Comparison of ENCODE assay signal across 10 cellular contexts in the genomic region with DNA sequence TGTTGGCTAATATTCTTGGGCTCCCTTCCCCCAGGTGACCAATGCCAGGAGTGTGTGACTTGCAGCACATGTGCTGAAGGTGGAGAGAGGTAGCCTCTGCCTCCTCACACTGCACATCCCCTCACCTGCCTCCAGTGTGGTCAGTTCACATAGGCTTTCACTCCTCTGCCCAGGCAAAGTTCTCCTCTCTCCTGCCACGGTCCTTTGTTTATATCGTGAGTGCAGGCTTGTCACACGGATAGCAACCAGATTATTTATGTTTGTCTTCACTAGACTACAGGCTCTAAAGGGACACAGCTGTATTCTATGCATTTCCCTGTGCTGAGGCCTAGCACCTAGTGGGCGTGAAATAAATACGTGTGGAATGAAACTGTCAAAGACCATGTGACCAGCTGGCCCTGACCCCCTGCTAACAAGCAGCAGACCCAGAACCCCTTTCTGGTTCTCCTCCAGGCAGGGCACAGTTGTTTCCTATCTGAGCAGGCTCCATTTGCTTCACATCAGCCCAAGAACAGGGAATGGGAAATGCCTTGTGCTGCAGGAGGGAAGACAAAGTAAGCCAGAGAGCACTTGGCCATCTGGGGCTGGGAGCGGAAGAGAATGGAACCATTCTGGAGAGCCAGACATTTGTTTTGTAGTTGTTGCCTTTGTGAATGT. TPM values are rescaled to one million over a fixed set of nuclear protein-coding genes. Genes with fewer than 3 reads are reported as not detected.
DNase-seq lines count a peak whose midpoint lies in the region; ATAC-seq and TF ChIP-seq lines count a peak whose summit lies in the region.
"Had no signal": no experiment of that assay in that cellular context is flagged by ENCODE, and none has a peak within 500 bp of the region (broad histone marks: within the 10 kb centered on the region; RNA-seq: fewer than 3 reads in every experiment).

No MANE protein-coding gene starts in this region.

- no peaks in the 10 kb centered on the region for H3K9me3 Mint-ChIP-seq in Caco-2 (ENCODE audit: unreplicated experiment)
- peaks cover 6% of the 10 kb centered on the region for H3K9me3 Mint-ChIP-seq in neural progenitor cell
- H3K9me3 Mint-ChIP-seq in activated CD8-positive, alpha-beta T cell treated with anti-CD3 and anti-CD28 coated beads, Interleukin-2, amount 10 ng/mL, durations not matched to agents 7 days and 5 days (ENCODE audit: insufficient read depth) = no peaks in the 10 kb centered on the region

- no peak overlapping the region for H2AFZ ChIP-seq in neural progenitor cell (replicated peaks)

- H3K9ac ChIP-seq in neural progenitor cell = no peak overlapping the region

- no peaks in the 10 kb centered on the region for H4K20me1 ChIP-seq in neural progenitor cell (ENCODE audit: low read depth)

- BruUV-seq in Caco-2 (replicated peaks; lab: Mats Ljungman, UMichigan) (TSS peak; percentile 85), Panc1 (replicated peaks; lab: Mats Ljungman, UMichigan) (TSS peak; percentile 76)

- H3K27me3 ChIP-seq in Caco-2 (replicated peaks; ENCODE audit: control insufficient read depth, insufficient read depth, low read length) = no peaks in the 10 kb centered on the region
- H3K27me3 ChIP-seq in Panc1 (ENCODE audit: control insufficient read depth, insufficient read depth, low read length) = no peaks in the 10 kb centered on the region
- no peaks in the 10 kb centered on the region for H3K27me3 ChIP-seq in cardiac muscle cell
- no peaks in the 10 kb centered on the region for H3K27me3 ChIP-seq in neural progenitor cell
- peaks cover 0 to 45% (median 0%) of the 10 kb centered on the region in 7 donors for H3K27me3 ChIP-seq in spleen (replicated peaks in 1 of 7)

- intact Hi-C loops in Caco-2 (cut with micrococcal nuclease; ENCODE audit: unreplicated experiment) (loop anchor here (1.0 to 5.0 kb wide), 4 partner anchors 38 to 99 kb away; no protein-coding TSS in a partner anchor), Panc1 (cut with micrococcal nuclease; ENCODE audit: unreplicated experiment) (no loop called here), spleen (cut with DNase I; ENCODE audit: low total_unique reads) (no loop called here)

- no peaks in the 10 kb centered on the region for H3K79me2 ChIP-seq in neural progenitor cell (ENCODE audit: low read depth)

- H3K36me3 Mint-ChIP-seq in Caco-2 (ENCODE audit: insufficient read depth, unreplicated experiment) = peaks cover 19% of the 10 kb centered on the region
- peaks cover 13% of the 10 kb centered on the region for H3K36me3 Mint-ChIP-seq in neural progenitor cell
- no peaks in the 10 kb centered on the region for H3K36me3 Mint-ChIP-seq in activated CD8-positive, alpha-beta T cell treated with anti-CD3 and anti-CD28 coated beads, Interleukin-2, amount 10 ng/mL, durations not matched to agents 7 days and 5 days (ENCODE audit: low read depth)

- peak; percentile 49 to 55 for DNase-seq in Caco-2
- no peak for DNase-seq in Panc1 (ENCODE audit: low read depth, low spot score)
- DNase-seq in cardiac muscle cell (ENCODE audit: low read depth in 1 of 2, low spot score in 1 of 2) = peak; percentile 6 to 38
- peak; percentile 53 for DNase-seq in neural progenitor cell (ENCODE audit: low spot score)
- no peak for DNase-seq in spleen
- no peak for DNase-seq in activated CD8-positive, alpha-beta T cell treated with anti-CD3 and anti-CD28 coated beads, Interleukin-2, amount 10 ng/mL, durations not matched to agents 7 days and 5 days
- no peak for DNase-seq in dedifferentiated amniotic fluid mesenchymal stem cell (ENCODE audit: extremely low spot score)
- no peak for DNase-seq in GM20000 (ENCODE audit: low spot score)
- DNase-seq: activated T-cell treated with anti-CD3 and anti-CD28 coated beads, Interleukin-2, amount 50 U/mL, for 48 hours had no signal

- H3K4me3 Mint-ChIP-seq in Caco-2 (ENCODE audit: unreplicated experiment) (peak overlapping the region; percentile 71), neural progenitor cell (peak overlapping the region; percentile 78)
- H3K4me3 Mint-ChIP-seq in activated CD8-positive, alpha-beta T cell treated with anti-CD3 and anti-CD28 coated beads, Interleukin-2, amount 10 ng/mL, durations not matched to agents 7 days and 5 days = no peak overlapping the region

- TF ChIP-seq POLR2A in spleen (IDR thresholded peaks at IDR 0.05) = no peak

- H3K4me3 ChIP-seq in Caco-2 (ENCODE audit: low read depth, low read length) (no peak overlapping the region), Panc1 (ENCODE audit: low read depth in 2 of 2, low read length in 2 of 2) (peak overlapping the region in 1 of 2 experiments; percentile 4; a peak in 1 of 4 replicates), cardiac muscle cell (no peak overlapping the region), neural progenitor cell (peak overlapping the region; percentile 1), spleen (no peak overlapping the region)

- CTCF ChIA-PET in Caco-2 (lab: Charles Lee) (interaction anchor here (1.6 to 2.5 kb wide), 3 partner anchors 14 to 43 kb away, joined by 3 to 19 read pairs (median 3); a partner anchor contains a TSS), Panc1 (lab: Charles Lee) (interaction anchor here (0.8 to 2.0 kb wide), 2 partner anchors 23 to 85 kb away, joined by 3 to 8 read pairs; no protein-coding TSS in a partner anchor)
- CTCF ChIA-PET in activated CD8-positive, alpha-beta T cell treated with anti-CD3 and anti-CD28 coated beads, Interleukin-2, amount 10 ng/mL, durations not matched to agents 7 days and 5 days (lab: Charles Lee) = interaction anchor here (0.9 kb wide), 1 partner anchor 31 kb away, joined by 3 read pairs; no protein-coding TSS in a partner anchor

- H3K4me1 Mint-ChIP-seq in Caco-2 (ENCODE audit: low read depth, unreplicated experiment) (peaks cover 56% of the 10 kb centered on the region), neural progenitor cell (peaks cover 77% of the 10 kb centered on the region)
- H3K4me1 Mint-ChIP-seq in activated CD8-positive, alpha-beta T cell treated with anti-CD3 and anti-CD28 coated beads, Interleukin-2, amount 10 ng/mL, durations not matched to agents 7 days and 5 days (ENCODE audit: low read depth) = no peaks in the 10 kb centered on the region

- ATAC-seq in Panc1 = peak; percentile 66
- ATAC-seq in activated CD8-positive, alpha-beta T cell treated with anti-CD3 and anti-CD28 coated beads, Interleukin-2, amount 10 ng/mL, durations not matched to agents 7 days and 5 days = no peak

- in situ Hi-C loops in Panc1 (cut with HindIII; ENCODE audit: low pct_unique_long_range_greater_than_20kb, low sequenced_read_pairs) = no loop called here

- H3F3A ChIP-seq in neural progenitor cell (ENCODE audit: low read depth) = peaks cover 37% of the 10 kb centered on the region

- peak overlapping the region; percentile 98 for H3K27ac ChIP-seq in Panc1 (ENCODE audit: low read length)
- peak overlapping the region; percentile 65 for H3K27ac ChIP-seq in cardiac muscle cell
- peak overlapping the region; percentile 82 for H3K27ac ChIP-seq in neural progenitor cell
- H3K27ac ChIP-seq in spleen = no peak overlapping the region

- H3K9me3 ChIP-seq in Caco-2 (no peaks in the 10 kb centered on the region), Panc1 (ENCODE audit: control insufficient read depth, insufficient read depth, low read depth, low read length) (no peaks in the 10 kb centered on the region), cardiac muscle cell (ENCODE audit: low read depth) (no peaks in the 10 kb centered on the region), neural progenitor cell (ENCODE audit: low read depth) (no peaks in the 10 kb centered on the region), spleen (no peaks in the 10 kb centered on the region)

- H3K36me3 ChIP-seq in Caco-2 (ENCODE audit: control insufficient read depth, insufficient read depth, low read length) (no peaks in the 10 kb centered on the region), Panc1 (ENCODE audit: control insufficient read depth, insufficient read depth, low read length) (no peaks in the 10 kb centered on the region), cardiac muscle cell (no peaks in the 10 kb centered on the region), neural progenitor cell (no peaks in the 10 kb centered on the region), spleen (no peaks in the 10 kb centered on the region)

- H3K27ac Mint-ChIP-seq in Caco-2 (ENCODE audit: unreplicated experiment) = peak overlapping the region; percentile 99
- peak overlapping the region; percentile 100 for H3K27ac Mint-ChIP-seq in neural progenitor cell
- H3K27ac Mint-ChIP-seq in activated CD8-positive, alpha-beta T cell treated with anti-CD3 and anti-CD28 coated beads, Interleukin-2, amount 10 ng/mL, durations not matched to agents 7 days and 5 days = no peak overlapping the region

- WGBS in spleen, 5 donors = 74 to 91% (median 84%) methylated on average over 6 of the region's 6 CpGs

- TF ChIP-seq CTCF in Caco-2 (IDR thresholded peaks at IDR 0.05; ENCODE audit: insufficient read depth in 1 of 2, low read depth in 1 of 2, low read length in 1 of 2, severe bottlenecking in 1 of 2, unreplicated experiment in 1 of 2) (no peak), Panc1 (IDR thresholded peaks at IDR 0.05) (no peak), cardiac muscle cell (IDR thresholded peaks at IDR 0.05; ENCODE audit: low read depth, low read length) (no peak), neural progenitor cell (IDR thresholded peaks at IDR 0.05) (no peak), spleen (IDR thresholded peaks at IDR 0.05 in 8 of 11, conservative IDR thresholded peaks at IDR 0.05 in 3 of 11) (no peak), GM20000 (IDR thresholded peaks at IDR 0.05; ENCODE audit: extremely low read depth, missing control alignments) (no peak)

- peak overlapping the region; percentile 61 for H3K4me2 ChIP-seq in neural progenitor cell

- POLR2A ChIA-PET in Caco-2 (lab: Charles Lee) = interaction anchor here (1.4 to 2.3 kb wide), 3 partner anchors 43 to 76 kb away, joined by 4 to 19 read pairs (median 14); a partner anchor contains a TSS
- POLR2A ChIA-PET in Panc1 (lab: Charles Lee) = no interaction called here
- POLR2A ChIA-PET in activated CD8-positive, alpha-beta T cell treated with anti-CD3 and anti-CD28 coated beads, Interleukin-2, amount 10 ng/mL, durations not matched to agents 7 days and 5 days (lab: Charles Lee) = no interaction called here

- peaks cover 48% of the 10 kb centered on the region for H3K4me1 ChIP-seq in Caco-2
- peaks cover 40% of the 10 kb centered on the region for H3K4me1 ChIP-seq in Panc1 (ENCODE audit: control insufficient read depth, insufficient read depth, low read length)
- H3K4me1 ChIP-seq in cardiac muscle cell (ENCODE audit: low read depth) = peaks cover 33% of the 10 kb centered on the region
- H3K4me1 ChIP-seq in neural progenitor cell = peaks cover 40% of the 10 kb centered on the region
- H3K4me1 ChIP-seq in spleen = peaks cover 0 to 13% (median 5%) of the 10 kb centered on the region in 6 donors

- no peaks in the 10 kb centered on the region for H3K27me3 Mint-ChIP-seq in Caco-2 (ENCODE audit: insufficient read depth, unreplicated experiment)
- peaks cover 7% of the 10 kb centered on the region for H3K27me3 Mint-ChIP-seq in neural progenitor cell (ENCODE audit: insufficient read depth, low read depth)
- peaks cover 54% of the 10 kb centered on the region for H3K27me3 Mint-ChIP-seq in activated CD8-positive, alpha-beta T cell treated with anti-CD3 and anti-CD28 coated beads, Interleukin-2, amount 10 ng/mL, durations not matched to agents 7 days and 5 days (ENCODE audit: low read depth)

RNA-seq across cellular contexts. Expression of a gene that starts 42.3 kb away (rescaled TPM):
- 4.5 and 5.5 TPM in 2 replicates for total RNA-seq in Caco-2 (2022)
- 0.36 TPM for total RNA-seq in Panc1 (2021; ENCODE audit: unreplicated experiment)
- polyA plus RNA-seq in Panc1 (2012; ENCODE audit: insufficient read length) = 0.67 TPM
- total RNA-seq in cardiac muscle cell = 7.6 and 13.9 TPM in 2 replicates
- 3.3 and 5.3 TPM in 2 replicates for polyA plus RNA-seq in cardiac muscle cell
- total RNA-seq in neural progenitor cell (ENCODE audit: low replicate concordance) = 2.2 and 5.0 TPM in 2 replicates
- total RNA-seq in spleen = 1 to 10 TPM; 1.7 to 3.9 (median 2.6) TPM
- 1 to 10 TPM; 1.4 to 3.0 (median 2.8) TPM for polyA plus RNA-seq in spleen
- total RNA-seq in activated CD8-positive, alpha-beta T cell treated with anti-CD3 and anti-CD28 coated beads, Interleukin-2, amount 10 ng/mL, durations not matched to agents 7 days and 5 days = 1 to 10 TPM; 1.1 TPM

RNA-seq across cellular contexts. Expression of a gene that starts 45.5 kb away (rescaled TPM):
- total RNA-seq in Caco-2 (2022) = 0.49 and 0.61 TPM in 2 replicates
- total RNA-seq in Panc1 (2021; ENCODE audit: unreplicated experiment) = not detected
- not detected for polyA plus RNA-seq in Panc1 (2012; ENCODE audit: insufficient read length)
- not detected in 2 replicates for total RNA-seq in cardiac muscle cell
- not detected in 2 replicates for polyA plus RNA-seq in cardiac muscle cell
- total RNA-seq in neural progenitor cell (ENCODE audit: low replicate concordance) = not detected in 2 replicates
- total RNA-seq in spleen = 1 to 10 TPM in 1 of 7 donors, not detected in 6; 6.3 TPM
- polyA plus RNA-seq in spleen = under 1 TPM in 1 of 3 donors, not detected in 2; 0.54 TPM
- total RNA-seq in activated CD8-positive, alpha-beta T cell treated with anti-CD3 and anti-CD28 coated beads, Interleukin-2, amount 10 ng/mL, durations not matched to agents 7 days and 5 days = not detected
- total RNA-seq: ureter had no signal

RNA-seq across cellular contexts. Expression of a gene that starts 56.3 kb away (rescaled TPM):
- total RNA-seq in Caco-2 (2022) (2.5 and 4.8 TPM in 2 replicates), Panc1 (2021; ENCODE audit: unreplicated experiment) (not detected), cardiac muscle cell (135 and 172 TPM in 2 replicates), neural progenitor cell (ENCODE audit: low replicate concordance) (0.46 TPM in 1 of 2 replicates, not detected in the other), spleen (under 1 TPM in 1 of 7 donors, not detected in 6; 0.23 TPM)
- polyA plus RNA-seq in Panc1 (2012; ENCODE audit: insufficient read length) = not detected
- polyA plus RNA-seq in cardiac muscle cell (107 and 156 TPM in 2 replicates), spleen (not detected)
- total RNA-seq in activated CD8-positive, alpha-beta T cell treated with anti-CD3 and anti-CD28 coated beads, Interleukin-2, amount 10 ng/mL, durations not matched to agents 7 days and 5 days = not detected

Comparison
In these comparisons a context has a peak if more than half of its experiments do, and no peak if none do; other contexts are left out.
1. DNase-seq: peak in Caco-2 (2 of 2), cardiac muscle cell (2 of 2) and neural progenitor cell (single experiment); none in Panc1 (single experiment), spleen (single experiment), activated CD8-positive, alpha-beta T cell treated with anti-CD3 and anti-CD28 coated beads, Interleukin-2, amount 10 ng/mL, durations not matched to agents 7 days and 5 days (single experiment), dedifferentiated amniotic fluid mesenchymal stem cell (single experiment) and GM20000 (single experiment).
2. H3K27ac ChIP-seq: peak in Panc1 (single experiment), cardiac muscle cell (single experiment) and neural progenitor cell (single experiment); none in spleen (0 of 8).
3. RNA of a gene that starts 56.3 kb away (total RNA-seq): 135 to 172 TPM in cardiac muscle cell; 2.5 to 4.8 TPM in Caco-2, not detected in Panc1 (single experiment), 0.46 TPM in neural progenitor cell, 0.23 TPM in spleen and not detected in activated CD8-positive, alpha-beta T cell treated with anti-CD3 and anti-CD28 coated beads, Interleukin-2, amount 10 ng/mL, durations not matched to agents 7 days and 5 days; every median in the first group is over 10 times any median in the second.